ENCODE assay signal across 12 cellular contexts in genomic region chr1:246572795-246573194, GRCh38. TPM values are rescaled to one million over a fixed set of nuclear protein-coding genes. Genes with fewer than 3 reads are reported as not detected.
A peak's percentile ranks its signal among the peaks of the same experiment; 100 is the strongest.
DNase-seq lines count a peak whose midpoint lies in the region; ATAC-seq, FAIRE-seq and TF ChIP-seq lines count a peak whose summit lies in the region.
"Had no signal": no experiment of that assay in that cellular context is flagged by ENCODE, and none has a peak within 500 bp of the region (broad histone marks: within the 10 kb centered on the region; RNA-seq: fewer than 3 reads in every experiment).

No MANE protein-coding gene starts in this region.

- no peak for TF ChIP-seq RAD21 in GM12878 (IDR thresholded peaks at IDR 0.05; ENCODE audit: insufficient read depth, low read depth, low read length)

- H3K4me2 ChIP-seq in GM12878 (ENCODE audit: control insufficient read depth, insufficient read depth) = peak overlapping the region; percentile 59; the same call in 1 of the 2 replicates

- no peak for TF ChIP-seq CTCF in activated CD8-positive, alpha-beta T cell treated with anti-CD3 and anti-CD28 coated beads for 36 hours (IDR thresholded peaks at IDR 0.05)
- no peak for TF ChIP-seq CTCF in GM12878 (IDR thresholded peaks at IDR 0.05 in 2 of 3, conservative IDR thresholded peaks at IDR 0.05 in 1 of 3; ENCODE audit: control insufficient read depth in 2 of 3, extremely low read depth in 1 of 3, insufficient read depth in 1 of 3, low read depth in 3 of 3, low read length in 3 of 3)

- peak overlapping the region; percentile 33; the same call in 1 of the 2 replicates for H3K4me3 ChIP-seq in GM12878
- no peak overlapping the region for H3K4me3 ChIP-seq in skeletal muscle tissue (ENCODE audit: low read length in 3 of 3)

- in situ Hi-C loops in KBM-7 (cut with MboI; ENCODE audit: low pct_unique_long_range_greater_than_20kb, low sequenced_read_pairs) = no loop called here
- in situ Hi-C loops in GM12878 (cut with MboI) = no loop called here

- DNase-seq in activated CD8-positive, alpha-beta T cell treated with anti-CD3 and anti-CD28 coated beads for 36 hours = no peak
- no peak for DNase-seq in activated CD8-positive, alpha-beta T cell treated with anti-CD3 and anti-CD28 coated beads, Interleukin-2, amount 10 ng/mL, durations not matched to agents 7 days and 5 days
- DNase-seq in KBM-7 = peak; percentile 51
- DNase-seq in GM12878 (ENCODE audit: low read depth, low spot score) = no peak
- no peak for DNase-seq in NCI-H2227 (lab: John Stamatoyannopoulos, UW; ENCODE audit: unreplicated experiment)
- DNase-seq: activated CD8-positive, alpha-beta memory T cell treated with anti-CD3 and anti-CD28 coated beads, Interleukin-2, amount 50 U/mL, for 4 hours; DND-41; head of caudate nucleus; IMR-90 had no signal

- H3K4me1 Mint-ChIP-seq in activated CD8-positive, alpha-beta T cell treated with anti-CD3 and anti-CD28 coated beads for 36 hours (ENCODE audit: low read depth) = peaks cover 59% of the 10 kb centered on the region
- H3K4me1 Mint-ChIP-seq in activated CD8-positive, alpha-beta T cell treated with anti-CD3 and anti-CD28 coated beads, Interleukin-2, amount 10 ng/mL, durations not matched to agents 7 days and 5 days (ENCODE audit: low read depth) = peaks cover 64% of the 10 kb centered on the region

- no peak for FAIRE-seq in GM12878 (lab: Jason Lieb, UNC)

- no peak for TF ChIP-seq POLR2A in GM12878 (IDR thresholded peaks at IDR 0.05; ENCODE audit: low read depth, low read length)

- H3K9ac ChIP-seq in GM12878 (ENCODE audit: control insufficient read depth, insufficient read depth, low read length) (no peak overlapping the region), skeletal muscle tissue (ENCODE audit: low read depth in 1 of 3, low read length in 3 of 3) (peak overlapping the region in 2 of 3 donors; percentile 14 to 55)

- CTCF ChIA-PET in activated CD8-positive, alpha-beta T cell treated with anti-CD3 and anti-CD28 coated beads for 36 hours (lab: Charles Lee) = interaction anchor here (1.1 to 2.2 kb wide), 2 partner anchors 25 to 29 kb away, joined by 3 to 6 read pairs; no protein-coding TSS in a partner anchor
- CTCF ChIA-PET in activated CD8-positive, alpha-beta T cell treated with anti-CD3 and anti-CD28 coated beads, Interleukin-2, amount 10 ng/mL, durations not matched to agents 7 days and 5 days (lab: Charles Lee) = no interaction called here
- CTCF ChIA-PET in GM12878 (lab: Yijun Ruan, JAX) = interaction anchor here (0.6 to 1.0 kb wide), 2 partner anchors 75 to 127 kb away, joined by 3 to 7 read pairs; no protein-coding TSS in a partner anchor

- H3K4me3 Mint-ChIP-seq in activated CD8-positive, alpha-beta T cell treated with anti-CD3 and anti-CD28 coated beads for 36 hours = no peak overlapping the region
- H3K4me3 Mint-ChIP-seq in activated CD8-positive, alpha-beta T cell treated with anti-CD3 and anti-CD28 coated beads, Interleukin-2, amount 10 ng/mL, durations not matched to agents 7 days and 5 days = no peak overlapping the region

- RAD21 ChIA-PET in GM12878 (lab: Charles Lee; ENCODE audit: unreplicated experiment) = interaction anchor here (0.6 to 1.1 kb wide), 2 partner anchors 23 to 26 kb away, joined by 3 read pairs; no protein-coding TSS in a partner anchor

- 39% methylated on average over 3 of the region's 3 CpGs for WGBS in GM12878 (ENCODE audit: insufficient coverage, insufficient replicate concordance, low lambda C conversion rate, missing lambda C conversion rate)

- H3K36me3 ChIP-seq in GM12878 (ENCODE audit: control insufficient read depth in 2 of 2, insufficient read depth in 2 of 2, low read length in 1 of 2) (no peaks in the 10 kb centered on the region), skeletal muscle tissue (ENCODE audit: control insufficient read depth in 3 of 3, insufficient read depth in 3 of 3, low read length in 3 of 3) (no peaks in the 10 kb centered on the region)

- H3K27ac Mint-ChIP-seq in activated CD8-positive, alpha-beta T cell treated with anti-CD3 and anti-CD28 coated beads for 36 hours = peak overlapping the region; percentile 80
- no peak overlapping the region for H3K27ac Mint-ChIP-seq in activated CD8-positive, alpha-beta T cell treated with anti-CD3 and anti-CD28 coated beads, Interleukin-2, amount 10 ng/mL, durations not matched to agents 7 days and 5 days

- peaks cover 83% of the 10 kb centered on the region for H3K79me2 ChIP-seq in GM12878 (ENCODE audit: control insufficient read depth, insufficient read depth, low read length)

- no peaks in the 10 kb centered on the region for H3K27me3 Mint-ChIP-seq in activated CD8-positive, alpha-beta T cell treated with anti-CD3 and anti-CD28 coated beads for 36 hours
- H3K27me3 Mint-ChIP-seq in activated CD8-positive, alpha-beta T cell treated with anti-CD3 and anti-CD28 coated beads, Interleukin-2, amount 10 ng/mL, durations not matched to agents 7 days and 5 days (ENCODE audit: low read depth) = no peaks in the 10 kb centered on the region

- ATAC-seq in activated CD8-positive, alpha-beta T cell treated with anti-CD3 and anti-CD28 coated beads for 36 hours = no peak
- no peak for ATAC-seq in activated CD8-positive, alpha-beta T cell treated with anti-CD3 and anti-CD28 coated beads, Interleukin-2, amount 10 ng/mL, durations not matched to agents 7 days and 5 days
- no peak for ATAC-seq in GM12878
- ATAC-seq in GM19455 (IDR thresholded peaks at IDR 0.05; ENCODE audit: unreplicated experiment) = no peak
- ATAC-seq in GM19324 (IDR thresholded peaks at IDR 0.05; ENCODE audit: low FRiP score, unreplicated experiment) = no peak

- peaks cover 23% of the 10 kb centered on the region for H3K36me3 Mint-ChIP-seq in activated CD8-positive, alpha-beta T cell treated with anti-CD3 and anti-CD28 coated beads for 36 hours (ENCODE audit: low read depth)
- H3K36me3 Mint-ChIP-seq in activated CD8-positive, alpha-beta T cell treated with anti-CD3 and anti-CD28 coated beads, Interleukin-2, amount 10 ng/mL, durations not matched to agents 7 days and 5 days (ENCODE audit: low read depth) = peaks cover 26% of the 10 kb centered on the region

- H3K27ac ChIP-seq in GM12878 (ENCODE audit: control insufficient read depth, insufficient read depth) (peak overlapping the region; percentile 66), skeletal muscle tissue (ENCODE audit: low read depth, low read length) (peak overlapping the region; percentile 46)

- POLR2A ChIA-PET in activated CD8-positive, alpha-beta T cell treated with anti-CD3 and anti-CD28 coated beads for 36 hours (lab: Charles Lee) = interaction anchor here (1.3 kb wide), 1 partner anchor 66 kb away, joined by 4 read pairs; the partner anchor contains the start of gene SMYD3
- POLR2A ChIA-PET in activated CD8-positive, alpha-beta T cell treated with anti-CD3 and anti-CD28 coated beads, Interleukin-2, amount 10 ng/mL, durations not matched to agents 7 days and 5 days (lab: Charles Lee) = no interaction called here
- POLR2A ChIA-PET in GM12878 (lab: Charles Lee) = interaction anchor here (0.6 to 0.8 kb wide), 2 partner anchors 8 to 12 kb away, joined by 3 read pairs; no protein-coding TSS in a partner anchor

- SMC1A ChIA-PET in GM12878 (lab: Charles Lee; ENCODE audit: uncharacterized antibody, unreplicated experiment) = interaction anchor here (1.2 to 1.8 kb wide), 3 partner anchors 13 to 65 kb away, joined by 3 to 8 read pairs (median 4); partner anchors contain the start of gene SMYD3

- no peak overlapping the region; the same call in 1 of the 2 replicates for H2AFZ ChIP-seq in GM12878 (ENCODE audit: control insufficient read depth, low read depth, low read length)

- H3K27me3 ChIP-seq in GM12878 (replicated peaks in 1 of 2; ENCODE audit: control insufficient read depth in 2 of 2, insufficient read depth in 2 of 2, low read length in 1 of 2) (no peaks in the 10 kb centered on the region), skeletal muscle tissue (ENCODE audit: control insufficient read depth in 3 of 3, insufficient read depth in 3 of 3, low read length in 3 of 3) (no peaks in the 10 kb centered on the region)

- no peak for TF ChIP-seq EP300 in GM12878 (IDR thresholded peaks at IDR 0.05; ENCODE audit: borderline replicate concordance in 1 of 2, control insufficient read depth in 1 of 2, low read depth in 2 of 2, low read length in 2 of 2)

- H3K9me3 Mint-ChIP-seq in activated CD8-positive, alpha-beta T cell treated with anti-CD3 and anti-CD28 coated beads for 36 hours = peaks cover 3% of the 10 kb centered on the region
- H3K9me3 Mint-ChIP-seq in activated CD8-positive, alpha-beta T cell treated with anti-CD3 and anti-CD28 coated beads, Interleukin-2, amount 10 ng/mL, durations not matched to agents 7 days and 5 days (ENCODE audit: insufficient read depth) = no peaks in the 10 kb centered on the region

- peaks cover 3% of the 10 kb centered on the region; the same call in 1 of the 3 replicates for H3K9me3 ChIP-seq in GM12878 (replicated peaks; ENCODE audit: control insufficient read depth, insufficient read depth, low read length)
- H3K9me3 ChIP-seq in skeletal muscle tissue (ENCODE audit: control insufficient read depth in 3 of 3, low read length in 3 of 3) = no peaks in the 10 kb centered on the region

- H4K20me1 ChIP-seq in GM12878 (ENCODE audit: control insufficient read depth, insufficient read depth) = no peaks in the 10 kb centered on the region

- BruUV-seq in GM12878 (replicated peaks; lab: Mats Ljungman, UMichigan) = no TSS peak

- intact Hi-C loops in activated CD8-positive, alpha-beta T cell treated with anti-CD3 and anti-CD28 coated beads for 36 hours (cut with micrococcal nuclease) = no loop called here
- intact Hi-C loops in GM12878 (cut with micrococcal nuclease; ENCODE audit: unreplicated experiment) = no loop called here

- H3K4me1 ChIP-seq in GM12878 (ENCODE audit: control insufficient read depth, insufficient read depth, low read length) = peaks cover 33% of the 10 kb centered on the region
- H3K4me1 ChIP-seq in skeletal muscle tissue (ENCODE audit: control insufficient read depth in 3 of 3, insufficient read depth in 3 of 3, low read length in 3 of 3) = peaks cover 14 to 30% (median 18%) of the 10 kb centered on the region in 3 donors

RNA-seq across cellular contexts. Expression of gene CNST, which starts 6.5 kb away (rescaled TPM):
- 10 to 100 TPM; 23.5 to 25.1 TPM for total RNA-seq in activated CD8-positive, alpha-beta T cell treated with anti-CD3 and anti-CD28 coated beads for 36 hours
- total RNA-seq in activated CD8-positive, alpha-beta T cell treated with anti-CD3 and anti-CD28 coated beads, Interleukin-2, amount 10 ng/mL, durations not matched to agents 7 days and 5 days = 10 to 100 TPM; 26.9 to 30.4 TPM
- total RNA-seq in GM12878 (2013; cell fraction: nucleolus; rRNA removed) = 56.0 and 62.4 TPM in 2 replicates
- total RNA-seq in GM12878 (2014; rRNA removed) (10.6 and 12.0 TPM in 2 replicates), GM12878 (2014; rRNA removed; fragmentation: Illumina TruSeq; extraction: Trizol) (13.2 and 13.4 TPM in 2 replicates), GM12878 (2021) (15.6 and 18.8 TPM in 2 replicates), skeletal muscle tissue (15.1 TPM)
- 4.4 TPM for polyA plus RNA-seq in GM12878 (2011; ENCODE audit: low read depth)
- polyA plus RNA-seq in GM12878 (2011; rRNA removed) (12.5 and 15.4 TPM in 2 replicates), GM12878 (2014; fragmentation: Illumina TruSeq; extraction: Trizol) (12.1 and 15.8 TPM in 2 replicates), GM12878 (2014; fragmentation: Nextera tagmentation; extraction: Ambion mirVana) (1 to 10 TPM; 4.8 to 4.9 TPM), GM12878 (2014; rRNA removed) (8.9 and 9.4 TPM in 2 replicates), GM12878 (2016; fragmentation: Nextera tagmentation; extraction: Ambion mirVana) (10 to 100 TPM; 14.9 to 16.2 TPM)
- 6.3 and 7.4 TPM in 2 replicates for polyA plus RNA-seq in GM12878 (2011; cell fraction: cytosol; rRNA removed)
- polyA plus RNA-seq in GM12878 (2011; cell fraction: nucleus; rRNA removed) = 9.5 and 10.1 TPM in 2 replicates
- polyA plus RNA-seq in GM12878 (2012) = 7.1 and 9.0 TPM in 2 replicates
- 18.1 and 43.2 TPM in 2 replicates for polyA minus RNA-seq in GM12878 (2011; rRNA and poly(A)+ RNA removed)
- polyA minus RNA-seq in GM12878 (2011; cell fraction: cytosol; rRNA and poly(A)+ RNA removed) = 6.5 and 9.2 TPM in 2 replicates
- 15.2 and 21.5 TPM in 2 replicates for polyA minus RNA-seq in GM12878 (2011; cell fraction: nucleus; rRNA and poly(A)+ RNA removed)

RNA-seq across cellular contexts. Expression of gene TFB2M, which starts 6.7 kb away (rescaled TPM):
- 10 to 100 TPM; 16.0 TPM for total RNA-seq in activated CD8-positive, alpha-beta T cell treated with anti-CD3 and anti-CD28 coated beads for 36 hours
- 10 to 100 TPM; 10.4 to 12.3 TPM for total RNA-seq in activated CD8-positive, alpha-beta T cell treated with anti-CD3 and anti-CD28 coated beads, Interleukin-2, amount 10 ng/mL, durations not matched to agents 7 days and 5 days
- total RNA-seq in GM12878 (2013; cell fraction: nucleolus; rRNA removed) = 13.2 and 16.6 TPM in 2 replicates
- total RNA-seq in GM12878 (2014; rRNA removed) = 25.8 and 26.6 TPM in 2 replicates
- 23.0 and 26.8 TPM in 2 replicates for total RNA-seq in GM12878 (2014; rRNA removed; fragmentation: Illumina TruSeq; extraction: Trizol)
- 23.3 and 25.2 TPM in 2 replicates for total RNA-seq in GM12878 (2021)
- 11.9 TPM for polyA plus RNA-seq in GM12878 (2011; ENCODE audit: low read depth)
- 36.8 and 53.4 TPM in 2 replicates for polyA plus RNA-seq in GM12878 (2011; rRNA removed)
- 13.9 and 15.7 TPM in 2 replicates for polyA plus RNA-seq in GM12878 (2011; cell fraction: cytosol; rRNA removed)
- 13.6 and 17.9 TPM in 2 replicates for polyA plus RNA-seq in GM12878 (2011; cell fraction: nucleus; rRNA removed)
- polyA plus RNA-seq in GM12878 (2012) = 16.4 and 21.3 TPM in 2 replicates
- polyA plus RNA-seq in GM12878 (2014; fragmentation: Illumina TruSeq; extraction: Trizol) = 26.4 and 30.2 TPM in 2 replicates
- polyA plus RNA-seq in GM12878 (2014; fragmentation: Nextera tagmentation; extraction: Ambion mirVana) = 10 to 100 TPM; 47.2 to 66.0 TPM
- 28.1 and 35.3 TPM in 2 replicates for polyA plus RNA-seq in GM12878 (2014; rRNA removed)
- 10 to 100 TPM; 52.2 to 52.5 TPM for polyA plus RNA-seq in GM12878 (2016; fragmentation: Nextera tagmentation; extraction: Ambion mirVana)
- 6.0 and 7.9 TPM in 2 replicates for polyA minus RNA-seq in GM12878 (2011; rRNA and poly(A)+ RNA removed)
- 4.1 and 4.5 TPM in 2 replicates for polyA minus RNA-seq in GM12878 (2011; cell fraction: cytosol; rRNA and poly(A)+ RNA removed)
- polyA minus RNA-seq in GM12878 (2011; cell fraction: nucleus; rRNA and poly(A)+ RNA removed) = 9.2 and 11.4 TPM in 2 replicates
- 21.4 TPM for total RNA-seq in skeletal muscle tissue
